8 cellular contexts compared by ENCODE assay signal in genomic region chr3:122794779-122795673, GRCh38. TPM values are rescaled to one million over a fixed set of nuclear protein-coding genes. Genes with fewer than 3 reads are reported as not detected.
DNase-seq lines count a peak whose midpoint lies in the region; ATAC-seq, FAIRE-seq and TF ChIP-seq lines count a peak whose summit lies in the region.

Gene SLC49A4, plus strand, starts transcription at chr3:122795069. Its CDS starts 124 bp downstream, at chr3:122795193.

- DNase-seq in D721Med (ENCODE audit: insufficient read length, low spot score) (peak; percentile 80), LHCN-M2 (ENCODE audit: low read depth) (peak; percentile 66), foreskin keratinocyte (peak; percentile 64 to 83), osteoblast (ENCODE audit: insufficient read length, low spot score, missing footprints) (peak; percentile 98), GF-D8 (lab: John Stamatoyannopoulos, UW) (no peak)
- peak; percentile 34 to 55 for DNase-seq in activated T-helper 1 cell treated with anti-CD3 and anti-CD28 coated beads, Interleukin-2, amount 50 U/mL, for 16 hours (ENCODE audit: low read depth in 1 of 2, low spot score in 1 of 2)

- H3K9me3 ChIP-seq in osteoblast (ENCODE audit: low read depth, low read length) (no peaks in the 10 kb centered on the region), thymus (ENCODE audit: control insufficient read depth) (no peaks in the 10 kb centered on the region)

- no peaks in the 10 kb centered on the region for H3K27me3 ChIP-seq in foreskin keratinocyte
- no peaks in the 10 kb centered on the region for H3K27me3 ChIP-seq in osteoblast (ENCODE audit: insufficient read depth, low read length)
- H3K27me3 ChIP-seq in thymus (ENCODE audit: control insufficient read depth, insufficient read depth), result no peaks in the 10 kb centered on the region

- H3K4me1 ChIP-seq in foreskin keratinocyte (peaks cover 13% of the 10 kb centered on the region), osteoblast (ENCODE audit: insufficient read depth, low read length) (peaks cover 17% of the 10 kb centered on the region), thymus (ENCODE audit: control insufficient read depth, insufficient read depth, low read length) (peaks cover 20% of the 10 kb centered on the region)

- peak within 1 kb of the TSS; percentile 96 for H3K4me2 ChIP-seq in osteoblast (ENCODE audit: insufficient read depth, low read length)

- H3K36me3 ChIP-seq in osteoblast (ENCODE audit: insufficient read depth, low read length) (no peaks in the 10 kb centered on the region), thymus (ENCODE audit: control insufficient read depth, insufficient read depth) (no peaks in the 10 kb centered on the region)

- H3K27ac ChIP-seq in foreskin keratinocyte (peak within 1 kb of the TSS; percentile 95), osteoblast (ENCODE audit: low read depth, low read length) (peak within 1 kb of the TSS; percentile 96), thymus (ENCODE audit: low read depth) (peak within 1 kb of the TSS; percentile 90)

- peaks cover 2% of the 10 kb centered on the region for H4K20me1 ChIP-seq in osteoblast (ENCODE audit: insufficient read depth, low read length)

- peak within 1 kb of the TSS; percentile 98 for H2AFZ ChIP-seq in osteoblast (ENCODE audit: low read length)

- H3K4me3 ChIP-seq in osteoblast (ENCODE audit: insufficient read depth, low read length) (peak within 1 kb of the TSS; percentile 90), thymus (ENCODE audit: low read length) (peak within 1 kb of the TSS; percentile 91)

- no peak for TF ChIP-seq CTCF in D721Med (IDR thresholded peaks at IDR 0.05; ENCODE audit: insufficient read depth, missing control alignments)
- no peak for TF ChIP-seq CTCF in foreskin keratinocyte (conservative IDR thresholded peaks at IDR 0.05)
- TF ChIP-seq CTCF in osteoblast (IDR thresholded peaks at IDR 0.05; ENCODE audit: extremely low read depth, low read depth, low read length), result no peak

- ATAC-seq in GM21737 (IDR thresholded peaks at IDR 0.05; ENCODE audit: unreplicated experiment), result peak; percentile 72
- ATAC-seq in foreskin keratinocyte, result peak; percentile 58

- peaks cover 42% of the 10 kb centered on the region for H3K79me2 ChIP-seq in osteoblast (ENCODE audit: insufficient read depth, low read length)

- no peak for FAIRE-seq in D721Med (lab: Jason Lieb, UNC)

- under 1% methylated on average over 84 of the region's 84 CpGs for WGBS in thymus

RNA-seq across cellular contexts. Expression of gene SLC49A4, which starts in this region (rescaled TPM):
- total RNA-seq in LHCN-M2 (2014; rRNA removed), result 20.8 and 24.2 TPM in 2 replicates
- polyA plus RNA-seq in LHCN-M2 (2012), result 6.0 TPM
- 15.0 and 15.6 TPM in 2 replicates for total RNA-seq in foreskin keratinocyte
- polyA plus RNA-seq in foreskin keratinocyte, result 10.1 and 11.3 TPM in 2 replicates
- 41.8 and 43.4 TPM in 2 replicates for total RNA-seq in osteoblast
- 5.9 TPM for polyA plus RNA-seq in thymus
